7 cellular contexts compared by ENCODE assay signal in genomic region chr5:132268698-132269551, GRCh38. TPM values are rescaled to one million over a fixed set of nuclear protein-coding genes. Genes with fewer than 3 reads are reported as not detected.
DNase-seq lines count a peak whose midpoint lies in the region; ATAC-seq and TF ChIP-seq lines count a peak whose summit lies in the region.

No MANE protein-coding gene starts in this region.

- H3K4me2 ChIP-seq in Karpas-422 (ENCODE audit: low read depth, low read length, poor library complexity, severe bottlenecking), result no peak overlapping the region

- H3K9ac ChIP-seq in Karpas-422 (ENCODE audit: low read length), result no peak overlapping the region

- no peaks in the 10 kb centered on the region for H3K9me2 ChIP-seq in Karpas-422 (replicated peaks; ENCODE audit: insufficient read depth, low read length)

- H3K4me1 ChIP-seq in thoracic aorta (ENCODE audit: control insufficient read depth in 1 of 2, low read depth in 2 of 2) (peaks cover 6 to 38% of the 10 kb centered on the region in 2 donors), Karpas-422 (ENCODE audit: low read length) (no peaks in the 10 kb centered on the region), gastrocnemius medialis (peaks cover 5 to 12% of the 10 kb centered on the region in 2 donors)

- H2AFZ ChIP-seq in Karpas-422 (ENCODE audit: low read length), result no peak overlapping the region

- peak overlapping the region in 4 of 5 experiments; percentile 13 to 97 (median 88) for H3K27ac Mint-ChIP-seq in brain

- H4K20me1 ChIP-seq in Karpas-422 (ENCODE audit: insufficient read depth, low read depth, low read length), result no peaks in the 10 kb centered on the region

- peaks cover 0 to 2% (median 0%) of the 10 kb centered on the region in 5 experiments for H3K9me3 Mint-ChIP-seq in brain

- no peak for TF ChIP-seq CTCF in brain (conservative IDR thresholded peaks at IDR 0.05)
- TF ChIP-seq CTCF in thoracic aorta (IDR thresholded peaks at IDR 0.05), result no peak
- TF ChIP-seq CTCF in gastrocnemius medialis (IDR thresholded peaks at IDR 0.05 in 4 of 5, conservative IDR thresholded peaks at IDR 0.05 in 1 of 5), result no peak

- no peak for TF ChIP-seq POLR2A in gastrocnemius medialis (IDR thresholded peaks at IDR 0.05)

- H3K27ac ChIP-seq in thoracic aorta, result peak overlapping the region; percentile 2 to 24
- H3K27ac ChIP-seq in Karpas-422 (ENCODE audit: low read length), result no peak overlapping the region
- H3K27ac ChIP-seq in gastrocnemius medialis, result no peak overlapping the region

- no peaks in the 10 kb centered on the region for H3K79me2 ChIP-seq in Karpas-422 (ENCODE audit: low read length)

- intact Hi-C loops in gastrocnemius medialis (cut with DNase I; ENCODE audit: low total_unique reads), result no loop called here

- in situ Hi-C loops in gastrocnemius medialis (cut with MboI; ENCODE audit: low sequenced_read_pairs in 4 of 4), result loop anchor here in 1 of 4 donors (25.0 kb wide), 1 partner anchor 243 kb away; no protein-coding TSS in a partner anchor

- H3K27me3 ChIP-seq in thoracic aorta (replicated peaks; ENCODE audit: insufficient read depth) (no peaks in the 10 kb centered on the region), Karpas-422 (ENCODE audit: low read length) (no peaks in the 10 kb centered on the region), gastrocnemius medialis (no peaks in the 10 kb centered on the region)

- H3K36me3 ChIP-seq in thoracic aorta (peaks cover 17% of the 10 kb centered on the region), Karpas-422 (ENCODE audit: insufficient read depth, low read length) (no peaks in the 10 kb centered on the region), gastrocnemius medialis (no peaks in the 10 kb centered on the region)

- H3K9me3 ChIP-seq in thoracic aorta (no peaks in the 10 kb centered on the region), Karpas-422 (ENCODE audit: low read length) (no peaks in the 10 kb centered on the region), gastrocnemius medialis (no peaks in the 10 kb centered on the region)

- H3K4me3 ChIP-seq in thoracic aorta, result no peak overlapping the region
- H3K4me3 ChIP-seq in Karpas-422 (ENCODE audit: low read length), result no peak overlapping the region
- H3K4me3 ChIP-seq in gastrocnemius medialis, result no peak overlapping the region

- H3K27me3 Mint-ChIP-seq in brain, result peaks cover 2% of the 10 kb centered on the region

- DNase-seq in thoracic aorta (ENCODE audit: low spot score), result no peak
- DNase-seq in Karpas-422, result no peak
- DNase-seq in gastrocnemius medialis, result no peak

- H3K4me3 Mint-ChIP-seq in brain, result no peak overlapping the region

- ATAC-seq in GM19035 (IDR thresholded peaks at IDR 0.05; ENCODE audit: unreplicated experiment) (peak; percentile 65), HG02938 (IDR thresholded peaks at IDR 0.05; ENCODE audit: unreplicated experiment) (peak; percentile 69), thoracic aorta (ENCODE audit: insufficient number of reproducible peaks, low FRiP score, low read depth) (no peak), gastrocnemius medialis (no peak), GM21526 (IDR thresholded peaks at IDR 0.05; ENCODE audit: low FRiP score, unreplicated experiment) (no peak)

- H3K36me3 Mint-ChIP-seq in brain, result peaks cover 3% of the 10 kb centered on the region

- peaks cover 54% of the 10 kb centered on the region for H3K4me1 Mint-ChIP-seq in brain

RNA-seq across cellular contexts. Expression of gene PDLIM4, which starts 11.4 kb away (rescaled TPM):
- polyA plus RNA-seq in brain (ENCODE audit: insufficient read depth, low read depth, low replicate concordance), result 15.9 TPM
- total RNA-seq in thoracic aorta, result 10 to 100 TPM; 50.6 to 81.0 TPM
- not detected in 2 replicates for total RNA-seq in Karpas-422 (2014; rRNA removed; shearing (Covaris generic); ENCODE audit: low replicate concordance)
- 1 to 10 TPM in 3 of 4 donors, under 1 TPM in 1; 0.66 to 8.0 (median 5.3) TPM for total RNA-seq in gastrocnemius medialis

RNA-seq across cellular contexts. Expression of gene SLC22A4, which starts 25.3 kb away (rescaled TPM):
- 0.76 TPM for polyA plus RNA-seq in brain (ENCODE audit: insufficient read depth, low read depth, low replicate concordance)
- 1 to 10 TPM in 1 of 2 donors, under 1 TPM in 1; 0.14 to 2.1 TPM for total RNA-seq in thoracic aorta
- 0.52 TPM in 1 of 2 replicates, not detected in the other for total RNA-seq in Karpas-422 (2014; rRNA removed; shearing (Covaris generic); ENCODE audit: low replicate concordance)
- 1 to 10 TPM; 5.4 to 6.7 (median 6.2) TPM for total RNA-seq in gastrocnemius medialis

RNA-seq across cellular contexts. Expression of gene P4HA2, which starts 41.3 kb away (rescaled TPM):
- polyA plus RNA-seq in brain (ENCODE audit: insufficient read depth, low read depth, low replicate concordance), result 8.4 TPM
- total RNA-seq in thoracic aorta (10 to 100 TPM; 31.3 to 47.7 TPM), gastrocnemius medialis (10 to 100 TPM in 2 of 4 donors, 1 to 10 TPM in 2; 5.8 to 15.7 (median 10.3) TPM)
- total RNA-seq in Karpas-422 (2014; rRNA removed; shearing (Covaris generic); ENCODE audit: low replicate concordance), result 0.18 TPM in 1 of 2 replicates, not detected in the other

Comparison
In these comparisons a context has a peak if more than half of its experiments do, and no peak if none do; other contexts are left out.
1. ATAC-seq: peak in GM19035 (single experiment) and HG02938 (single experiment); none in thoracic aorta (single experiment), gastrocnemius medialis (0 of 2) and GM21526 (single experiment).
2. H3K27ac ChIP-seq: peak in thoracic aorta (2 of 2); none in Karpas-422 (single experiment) and gastrocnemius medialis (0 of 4).
3. RNA of gene PDLIM4, which starts 11.4 kb away (total RNA-seq): 50.6 to 81.0 TPM in thoracic aorta; 0.66 to 8.0 TPM in gastrocnemius medialis and not detected in Karpas-422; every median in the first group is over 4 times any median in the second.